Comparison of ENCODE assay signal across 25 cellular contexts in genomic region chr5:151019331-151019730, GRCh38. TPM values are rescaled to one million over a fixed set of nuclear protein-coding genes. Genes with fewer than 3 reads are reported as not detected.
DNase-seq lines count a peak whose midpoint lies in the region; ATAC-seq and TF ChIP-seq lines count a peak whose summit lies in the region.
"Had no signal": no experiment of that assay in that cellular context is flagged by ENCODE, and none has a peak within 500 bp of the region (broad histone marks: within the 10 kb centered on the region; RNA-seq: fewer than 3 reads in every experiment).

No MANE protein-coding gene starts in this region.

- H3K27ac ChIP-seq in heart left ventricle (peak overlapping the region in 7 of 12 donors; percentile 88 to 98 (median 93)), heart right ventricle (peak overlapping the region in 4 of 10 donors; percentile 88 to 96 (median 92)), upper lobe of right lung (peak overlapping the region; percentile 97), mesendoderm (ENCODE audit: low read depth, low read length) (no peak overlapping the region)
- H3K27ac ChIP-seq: epithelial cell of prostate, foreskin keratinocyte, SK-N-MC had no signal

- no peak overlapping the region for H3K4me2 ChIP-seq in mesendoderm (ENCODE audit: low read length)

- H3K4me1 Mint-ChIP-seq in activated T-helper 17 cell treated with anti-CD3 and anti-CD28 coated beads, Interleukin-2, amount 50 U/mL, for 72 hours: peaks cover 44% of the 10 kb centered on the region
- peaks cover 15 to 32% of the 10 kb centered on the region in 2 donors for H3K4me1 Mint-ChIP-seq in natural killer cell

- no peaks in the 10 kb centered on the region for H3K27me3 ChIP-seq in heart left ventricle
- no peaks in the 10 kb centered on the region for H3K27me3 ChIP-seq in heart right ventricle
- no peaks in the 10 kb centered on the region for H3K27me3 ChIP-seq in upper lobe of right lung
- H3K27me3 ChIP-seq in mesendoderm (ENCODE audit: insufficient read depth, low read length, poor library complexity): no peaks in the 10 kb centered on the region
- H3K27me3 ChIP-seq: stomach, uterus had no signal

- H3K4ac ChIP-seq in mesendoderm (ENCODE audit: low read depth, low read length): no peak overlapping the region

- ATAC-seq in heart left ventricle (no peak), heart right ventricle (no peak), natural killer cell (no peak), upper lobe of right lung (no peak), GM19467 (IDR thresholded peaks at IDR 0.05; ENCODE audit: unreplicated experiment) (no peak)
- no peak for ATAC-seq in activated T-helper 17 cell treated with anti-CD3 and anti-CD28 coated beads, Interleukin-2, amount 50 U/mL, for 72 hours (replicated peaks)
- ATAC-seq: foreskin keratinocyte had no signal

- H3K23ac ChIP-seq in mesendoderm (ENCODE audit: low read length): no peak overlapping the region

- H3K27me3 Mint-ChIP-seq in activated T-helper 17 cell treated with anti-CD3 and anti-CD28 coated beads, Interleukin-2, amount 50 U/mL, for 72 hours: no peaks in the 10 kb centered on the region
- H3K27me3 Mint-ChIP-seq in natural killer cell (ENCODE audit: low read depth in 2 of 2): peaks cover 0 to 7% of the 10 kb centered on the region in 2 donors

- H3K36me3 ChIP-seq in heart left ventricle (peaks cover 0 to 2% (median 0%) of the 10 kb centered on the region in 9 donors), heart right ventricle (peaks cover 0 to 3% (median 0%) of the 10 kb centered on the region in 9 donors), upper lobe of right lung (peaks cover 11% of the 10 kb centered on the region), mesendoderm (ENCODE audit: control insufficient read depth, insufficient read depth, low read length) (no peaks in the 10 kb centered on the region)
- H3K36me3 ChIP-seq: uterus had no signal

- H3K79me1 ChIP-seq in mesendoderm (ENCODE audit: low read length): no peaks in the 10 kb centered on the region

- no peak overlapping the region for H2BK5ac ChIP-seq in mesendoderm (ENCODE audit: low read length)

- H3K9me3 ChIP-seq in heart left ventricle (no peaks in the 10 kb centered on the region), heart right ventricle (no peaks in the 10 kb centered on the region), upper lobe of right lung (no peaks in the 10 kb centered on the region)
- H3K9me3 ChIP-seq: stomach, uterus had no signal

- no peak overlapping the region for H3K18ac ChIP-seq in mesendoderm (ENCODE audit: low read length)

- H2AK5ac ChIP-seq in mesendoderm (ENCODE audit: low read length): no peak overlapping the region

- no peak overlapping the region for H3K56ac ChIP-seq in mesendoderm (ENCODE audit: low read length)

- H3K79me2 ChIP-seq in mesendoderm (ENCODE audit: control insufficient read depth, insufficient read depth, low read length): no peaks in the 10 kb centered on the region

- H3K9me3 Mint-ChIP-seq in activated T-helper 17 cell treated with anti-CD3 and anti-CD28 coated beads, Interleukin-2, amount 50 U/mL, for 72 hours: no peaks in the 10 kb centered on the region
- no peaks in the 10 kb centered on the region for H3K9me3 Mint-ChIP-seq in natural killer cell
- H3K9me3 Mint-ChIP-seq: CD14-positive monocyte; T-helper 2 cell treated with Interferon-gamma antibody and Interleukin-4, amounts not matched to agents 5 μg/mL and 100 μg/mL, for 36 hours; WTC11 had no signal

- DNase-seq in heart left ventricle: no peak
- DNase-seq in heart right ventricle: no peak
- no peak for DNase-seq in natural killer cell
- no peak for DNase-seq in upper lobe of right lung
- DNase-seq in inferior parietal cortex (ENCODE audit: extremely low spot score): no peak
- DNase-seq in mesendoderm: no peak
- DNase-seq: ACHN; activated CD4-positive, alpha-beta T cell treated with anti-CD3 and anti-CD28 coated beads, Interleukin-2, amount 50 U/mL, for 48 hours; activated gamma-delta T cell treated with Interleukin-2 at 50 U/mL for 16 hours; amygdala; caudate nucleus; foreskin keratinocyte; KG1; kidney glomerular epithelial cell; NCI-H187 treated with DMSO at 0.1 percent for 48 hours; stimulated activated CD4-positive, alpha-beta T cell treated with anti-CD3 and anti-CD28 coated beads, Interleukin-4, amount 100 ng/mL, for 4 hours; stomach; uterus had no signal

- intact Hi-C loops in heart left ventricle (cut with DNase I) (no loop called here), heart right ventricle (cut with DNase I) (no loop called here), natural killer cell (cut with micrococcal nuclease) (no loop called here), upper lobe of right lung (cut with DNase I) (no loop called here)

- H2BK15ac ChIP-seq in mesendoderm (replicated peaks; ENCODE audit: low read depth): no peak overlapping the region

- no peak overlapping the region for H4K5ac ChIP-seq in mesendoderm (ENCODE audit: low read length)

- no peak overlapping the region for H3K4me3 Mint-ChIP-seq in activated T-helper 17 cell treated with anti-CD3 and anti-CD28 coated beads, Interleukin-2, amount 50 U/mL, for 72 hours
- peak overlapping the region; percentile 37 for H3K4me3 Mint-ChIP-seq in natural killer cell
- H3K4me3 Mint-ChIP-seq: T-helper 2 cell treated with Interferon-gamma antibody and Interleukin-4, amounts not matched to agents 5 μg/mL and 100 μg/mL, for 36 hours had no signal

- H3K4me1 ChIP-seq in heart left ventricle: peaks cover 11 to 70% (median 41%) of the 10 kb centered on the region in 12 donors
- peaks cover 19 to 77% (median 46%) of the 10 kb centered on the region in 9 donors for H3K4me1 ChIP-seq in heart right ventricle
- peaks cover 39% of the 10 kb centered on the region for H3K4me1 ChIP-seq in upper lobe of right lung
- H3K4me1 ChIP-seq in mesendoderm (ENCODE audit: control insufficient read depth, low read depth, low read length): peaks cover 1% of the 10 kb centered on the region
- H3K4me1 ChIP-seq: uterus had no signal

- no peak for TF ChIP-seq POLR2A in heart left ventricle (IDR thresholded peaks at IDR 0.05)

- H4K8ac ChIP-seq in mesendoderm (ENCODE audit: low read depth, low read length): no peak overlapping the region

- no peak overlapping the region for H3K9ac ChIP-seq in mesendoderm (ENCODE audit: low read length)

- H2BK120ac ChIP-seq in mesendoderm (ENCODE audit: low read depth, low read length): no peak overlapping the region

- no peak for TF ChIP-seq CTCF in heart left ventricle (IDR thresholded peaks at IDR 0.05)
- no peak for TF ChIP-seq CTCF in heart right ventricle (IDR thresholded peaks at IDR 0.05)
- no peak for TF ChIP-seq CTCF in natural killer cell (IDR thresholded peaks at IDR 0.05)
- TF ChIP-seq CTCF in upper lobe of right lung (IDR thresholded peaks at IDR 0.05): no peak

- WGBS in heart left ventricle, 4 donors: 51 to 70% (median 59%) methylated on average over 2 of the region's 2 CpGs
- 63 to 73% methylated on average over 2 of the region's 2 CpGs for WGBS in heart right ventricle, 2 donors
- WGBS in mesendoderm (ENCODE audit: extremely low coverage, insufficient coverage, low lambda C conversion rate): no CpG with 5 or more reads among the region's 2 CpGs

- peaks cover 15% of the 10 kb centered on the region for H3K36me3 Mint-ChIP-seq in activated T-helper 17 cell treated with anti-CD3 and anti-CD28 coated beads, Interleukin-2, amount 50 U/mL, for 72 hours (ENCODE audit: low read depth)
- no peaks in the 10 kb centered on the region for H3K36me3 Mint-ChIP-seq in natural killer cell
- H3K36me3 Mint-ChIP-seq: WTC11 had no signal

- peak overlapping the region; percentile 52 for H3K27ac Mint-ChIP-seq in activated T-helper 17 cell treated with anti-CD3 and anti-CD28 coated beads, Interleukin-2, amount 50 U/mL, for 72 hours
- H3K27ac Mint-ChIP-seq in natural killer cell: no peak overlapping the region
- H3K27ac Mint-ChIP-seq: T-helper 2 cell treated with Interferon-gamma antibody and Interleukin-4, amounts not matched to agents 5 μg/mL and 100 μg/mL, for 36 hours; WTC11 had no signal

- H3K4me3 ChIP-seq in heart left ventricle (no peak overlapping the region), heart right ventricle (no peak overlapping the region), upper lobe of right lung (no peak overlapping the region), mesendoderm (ENCODE audit: low read length) (no peak overlapping the region)
- H3K4me3 ChIP-seq: SK-N-MC had no signal

RNA-seq across cellular contexts. Expression of gene GPX3, which starts 1.1 kb away (rescaled TPM):
- total RNA-seq in heart left ventricle (1,000 to 10,000 TPM in 2 of 9 donors, 100 to 1,000 TPM in 7; 416 to 1,563 (median 738) TPM), heart right ventricle (100 to 1,000 TPM; 208 to 990 (median 601) TPM), natural killer cell (1 to 10 TPM in 1 of 3 donors, not detected in 2; 1.1 TPM), upper lobe of right lung (1,259 TPM)
- polyA plus RNA-seq in heart left ventricle (1,000 to 10,000 TPM in 1 of 2 donors, 100 to 1,000 TPM in 1; 819 to 1,415 TPM), heart right ventricle (1,000 to 10,000 TPM; 1,059 to 1,234 TPM)
- not detected for total RNA-seq in activated T-helper 17 cell treated with anti-CD3 and anti-CD28 coated beads, Interleukin-2, amount 50 U/mL, for 72 hours
- polyA plus RNA-seq in mesendoderm (2013, experiment 1 of 2): 47.2 TPM
- polyA plus RNA-seq in mesendoderm (2013, experiment 2 of 2): 46.5 TPM

Comparison
In these comparisons a context has a peak if more than half of its experiments do, and no peak if none do; other contexts are left out.
1. RNA of gene GPX3, which starts 1.1 kb away (total RNA-seq): 1,259 TPM in upper lobe of right lung (single experiment), 416 to 1,563 TPM in heart left ventricle and 208 to 990 TPM in heart right ventricle; 1.1 TPM in natural killer cell and not detected in activated T-helper 17 cell treated with anti-CD3 and anti-CD28 coated beads, Interleukin-2, amount 50 U/mL, for 72 hours; every median in the first group is over 10 times any median in the second.